17 cellular contexts compared by ENCODE assay signal in the genomic region with DNA sequence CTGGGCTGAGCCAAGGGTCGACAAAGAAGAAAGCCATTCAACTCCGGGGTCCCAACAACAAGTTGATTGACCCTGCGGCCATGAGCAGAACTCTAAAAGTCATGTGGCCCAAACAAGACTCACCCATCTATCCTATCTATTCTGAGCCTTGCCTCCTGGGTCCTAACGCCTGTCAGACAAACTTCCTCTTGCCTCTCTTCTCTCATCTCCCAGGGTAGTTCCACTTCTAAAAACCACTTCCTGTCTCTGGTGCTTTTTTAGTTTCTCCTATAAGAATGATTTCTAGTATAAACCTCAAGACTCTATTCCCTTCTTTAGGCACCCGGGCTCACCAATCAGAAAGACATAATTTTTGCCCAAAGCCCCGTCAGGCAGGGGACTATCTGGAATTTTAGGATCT.
DNase-seq lines count a peak whose midpoint lies in the region; ATAC-seq lines count a peak whose summit lies in the region.
"Had no signal": no experiment of that assay in that cellular context is flagged by ENCODE, and none has a peak within 500 bp of the region (broad histone marks: within the 10 kb centered on the region; RNA-seq: fewer than 3 reads in every experiment).

No MANE protein-coding gene starts in this region.

- no peaks in the 10 kb centered on the region for H3K4me1 Mint-ChIP-seq in stimulated activated naive CD8-positive, alpha-beta T cell treated with anti-CD3 and anti-CD28 coated beads, Interleukin-15, amount 100 ng/mL, for 72 hours
- H3K4me1 Mint-ChIP-seq: activated CD8-positive, alpha-beta memory T cell treated with anti-CD3 and anti-CD28 coated beads, Interleukin-2, amount 10 ng/mL, durations not matched to agents 7 days and 5 days; central memory CD8-positive, alpha-beta T cell had no signal

- DNase-seq in KBM-7 = peak; percentile 68
- peak; percentile 21 for DNase-seq in medulla oblongata (ENCODE audit: extremely low spot score)
- DNase-seq in effector CD8-positive, alpha-beta T cell (lab: John Stamatoyannopoulos, UW) = no peak
- no peak for DNase-seq in stimulated activated naive CD8-positive, alpha-beta T cell treated with anti-CD3 and anti-CD28 coated beads, Interleukin-15, amount 100 ng/mL, for 72 hours
- no peak for DNase-seq in HK-2 (ENCODE audit: unreplicated experiment)
- DNase-seq: activated CD8-positive, alpha-beta memory T cell treated with anti-CD3 and anti-CD28 coated beads, Interleukin-2, amount 10 ng/mL, durations not matched to agents 7 days and 5 days; CD4-positive, alpha-beta T cell; esophagus squamous epithelium; hypothalamus; MG63; NCI-H2227 treated with DMSO at 0.1 percent for 48 hours; RPMI8226 had no signal

- H3K4me3 Mint-ChIP-seq in stimulated activated naive CD8-positive, alpha-beta T cell treated with anti-CD3 and anti-CD28 coated beads, Interleukin-15, amount 100 ng/mL, for 72 hours = no peak overlapping the region
- H3K4me3 Mint-ChIP-seq: activated CD8-positive, alpha-beta memory T cell treated with anti-CD3 and anti-CD28 coated beads, Interleukin-2, amount 10 ng/mL, durations not matched to agents 7 days and 5 days; CD4-positive, alpha-beta T cell; central memory CD8-positive, alpha-beta T cell had no signal

- H3K27ac Mint-ChIP-seq in stimulated activated naive CD8-positive, alpha-beta T cell treated with anti-CD3 and anti-CD28 coated beads, Interleukin-15, amount 100 ng/mL, for 72 hours = no peak overlapping the region
- H3K27ac Mint-ChIP-seq: activated CD8-positive, alpha-beta memory T cell treated with anti-CD3 and anti-CD28 coated beads, Interleukin-2, amount 10 ng/mL, durations not matched to agents 7 days and 5 days; activated naive CD4-positive, alpha-beta T cell treated with anti-CD3 and anti-CD28 coated beads, Interleukin-2, amount 50 U/mL, for 72 hours; CD4-positive, alpha-beta T cell had no signal

- H3K9me3 Mint-ChIP-seq in stimulated activated naive CD8-positive, alpha-beta T cell treated with anti-CD3 and anti-CD28 coated beads, Interleukin-15, amount 100 ng/mL, for 72 hours = peaks cover 25 to 38% of the 10 kb centered on the region in 2 donors

- no peaks in the 10 kb centered on the region for H3K27me3 Mint-ChIP-seq in stimulated activated naive CD8-positive, alpha-beta T cell treated with anti-CD3 and anti-CD28 coated beads, Interleukin-15, amount 100 ng/mL, for 72 hours
- H3K27me3 Mint-ChIP-seq: activated CD8-positive, alpha-beta memory T cell treated with anti-CD3 and anti-CD28 coated beads, Interleukin-2, amount 10 ng/mL, durations not matched to agents 7 days and 5 days; CD4-positive, alpha-beta T cell; central memory CD8-positive, alpha-beta T cell had no signal

- in situ Hi-C loops in KBM-7 (cut with MboI; ENCODE audit: low pct_unique_long_range_greater_than_20kb, low sequenced_read_pairs) = no loop called here

- ATAC-seq in GM18907 (IDR thresholded peaks at IDR 0.05; ENCODE audit: unreplicated experiment) = peak; percentile 84
- peak; percentile 57 for ATAC-seq in GM21786 (IDR thresholded peaks at IDR 0.05; ENCODE audit: unreplicated experiment)
- no peak for ATAC-seq in HG02840 (IDR thresholded peaks at IDR 0.05; ENCODE audit: low FRiP score, unreplicated experiment)
- ATAC-seq in stimulated activated naive CD8-positive, alpha-beta T cell treated with anti-CD3 and anti-CD28 coated beads, Interleukin-15, amount 100 ng/mL, for 72 hours = no peak
- ATAC-seq: activated CD8-positive, alpha-beta memory T cell treated with anti-CD3 and anti-CD28 coated beads, Interleukin-2, amount 10 ng/mL, durations not matched to agents 7 days and 5 days; activated naive CD4-positive, alpha-beta T cell treated with anti-CD3 and anti-CD28 coated beads, Interleukin-2, amount 50 U/mL, for 72 hours had no signal

Comparison
In these comparisons a context has a peak if more than half of its experiments do, and no peak if none do; other contexts are left out.
1. ATAC-seq: peak in GM18907 (single experiment) and GM21786 (single experiment); none in HG02840 (single experiment) and stimulated activated naive CD8-positive, alpha-beta T cell treated with anti-CD3 and anti-CD28 coated beads, Interleukin-15, amount 100 ng/mL, for 72 hours (single experiment).
2. DNase-seq: peak in KBM-7 (single experiment) and medulla oblongata (single experiment); none in effector CD8-positive, alpha-beta T cell (single experiment), stimulated activated naive CD8-positive, alpha-beta T cell treated with anti-CD3 and anti-CD28 coated beads, Interleukin-15, amount 100 ng/mL, for 72 hours (0 of 2) and HK-2 (single experiment).